Comparison of ENCODE assay signal across 15 cellular contexts in the genomic region with DNA sequence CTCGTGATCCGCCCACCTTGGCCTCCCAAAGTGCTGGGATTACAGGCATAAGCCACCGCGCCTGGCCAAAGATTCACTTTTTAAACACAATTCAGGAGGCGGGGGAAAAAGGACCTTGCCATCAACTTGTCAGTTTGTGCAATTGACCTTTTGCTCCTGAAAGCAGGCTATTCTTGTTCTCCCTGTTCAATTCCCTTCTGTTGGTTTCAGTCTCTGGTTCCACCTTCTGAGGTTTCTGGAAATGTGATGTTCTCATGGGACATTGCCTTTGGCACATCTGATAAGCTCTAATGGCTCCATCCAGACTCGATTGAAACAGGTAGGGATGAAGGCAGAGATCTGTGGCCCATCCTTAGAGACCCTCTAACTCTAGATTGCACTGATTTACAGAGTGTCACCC. TPM values are rescaled to one million over a fixed set of nuclear protein-coding genes. Genes with fewer than 3 reads are reported as not detected.
DNase-seq lines count a peak whose midpoint lies in the region; ATAC-seq and TF ChIP-seq lines count a peak whose summit lies in the region.
"Had no signal": no experiment of that assay in that cellular context is flagged by ENCODE, and none has a peak within 500 bp of the region (broad histone marks: within the 10 kb centered on the region; RNA-seq: fewer than 3 reads in every experiment).

No MANE protein-coding gene starts in this region.

- no peak overlapping the region for H2AFZ ChIP-seq in IMR-90 (replicated peaks; ENCODE audit: low read length, poor library complexity)

- ATAC-seq in IMR-90 (ENCODE audit: low read depth) (no peak), left lobe of liver (peak; percentile 39), T-helper 17 cell (no peak), GM21576 (IDR thresholded peaks at IDR 0.05; ENCODE audit: unreplicated experiment) (no peak)

- H3K27me3 ChIP-seq in Caco-2 (replicated peaks; ENCODE audit: control insufficient read depth, insufficient read depth, low read length) (no peaks in the 10 kb centered on the region), IMR-90 (ENCODE audit: control insufficient read depth, insufficient read depth, low read length) (no peaks in the 10 kb centered on the region)

- H3K4me3 ChIP-seq in Caco-2 (ENCODE audit: low read depth, low read length) (no peak overlapping the region), IMR-90 (ENCODE audit: insufficient read depth, low read depth, low read length) (no peak overlapping the region)

- POLR2A ChIA-PET in Caco-2 (lab: Charles Lee) = no interaction called here
- POLR2A ChIA-PET in IMR-90 (lab: Charles Lee; ENCODE audit: unreplicated experiment) = no interaction called here

- H3K4me2 ChIP-seq in IMR-90 (ENCODE audit: low read depth, low read length) = no peak overlapping the region

- H3K9ac ChIP-seq in IMR-90 (ENCODE audit: low read depth, low read length) = no peak overlapping the region

- peak overlapping the region; percentile 98 for H3K4ac ChIP-seq in IMR-90 (ENCODE audit: low read depth, low read length)

- H3K36me3 ChIP-seq in Caco-2 (ENCODE audit: control insufficient read depth, insufficient read depth, low read length) = no peaks in the 10 kb centered on the region
- H3K36me3 ChIP-seq in IMR-90 (ENCODE audit: control insufficient read depth, insufficient read depth, low read length) = no peaks in the 10 kb centered on the region

- peak overlapping the region; percentile 99 for H4K91ac ChIP-seq in IMR-90 (ENCODE audit: insufficient read depth, low read depth, low read length)

- no TSS peak for BruUV-seq in Caco-2 (replicated peaks; lab: Mats Ljungman, UMichigan)
- BruUV-seq in IMR-90 (replicated peaks; lab: Mats Ljungman, UMichigan) = no TSS peak

- H3K4me1 Mint-ChIP-seq in Caco-2 (ENCODE audit: low read depth, unreplicated experiment) (peaks cover 11% of the 10 kb centered on the region), endothelial cell (ENCODE audit: unreplicated experiment) (peaks cover 34% of the 10 kb centered on the region), chondrocyte (ENCODE audit: low read depth) (peaks cover 12% of the 10 kb centered on the region), T-helper 17 cell (no peaks in the 10 kb centered on the region)

- TF ChIP-seq RAD21 in IMR-90 (IDR thresholded peaks at IDR 0.05; ENCODE audit: low read length) = no peak

- H2BK15ac ChIP-seq in IMR-90 (ENCODE audit: low read depth, low read length) = peak overlapping the region; percentile 100; the same call in 2 of the 3 replicates

- no peak overlapping the region for H3K56ac ChIP-seq in IMR-90 (ENCODE audit: extremely low read depth, insufficient read depth, low read length)

- CTCF ChIA-PET in Caco-2 (lab: Charles Lee) (interaction anchor here (0.9 to 1.0 kb wide), 2 partner anchors 98 to 141 kb away, joined by 3 read pairs; a partner anchor contains a TSS), IMR-90 (lab: Yijun Ruan, JAX) (no interaction called here)

- peak overlapping the region in 1 of 2 experiments; percentile 92; a peak in 2 of 4 replicates for H4K8ac ChIP-seq in IMR-90 (ENCODE audit: low read depth in 2 of 2, low read length in 2 of 2)

- in situ Hi-C loops in IMR-90 (cut with MboI; ENCODE audit: low sequenced_read_pairs) = loop anchor here (5.0 kb wide), 1 partner anchor 100 kb away; no protein-coding TSS in a partner anchor

- H3K79me1 ChIP-seq in IMR-90 (ENCODE audit: low read depth in 1 of 2, low read length in 2 of 2) = peaks cover 0 to 2% of the 10 kb centered on the region in 2 experiments; a peak in 1 of 4 replicates

- H3K9me3 ChIP-seq in Caco-2 = no peaks in the 10 kb centered on the region
- H3K9me3 ChIP-seq in IMR-90 (ENCODE audit: control insufficient read depth, insufficient read depth, low read length) = no peaks in the 10 kb centered on the region
- H3K9me3 ChIP-seq in T-helper 17 cell (ENCODE audit: control insufficient read depth, low read length, poor library complexity, severe bottlenecking) = no peaks in the 10 kb centered on the region

- TF ChIP-seq CTCF in Caco-2 (IDR thresholded peaks at IDR 0.05; ENCODE audit: insufficient read depth in 1 of 2, low read depth in 1 of 2, low read length in 1 of 2, severe bottlenecking in 1 of 2, unreplicated experiment in 1 of 2) (no peak), IMR-90 (conservative IDR thresholded peaks at IDR 0.05; ENCODE audit: low read depth, low read length) (no peak), endothelial cell (IDR thresholded peaks at IDR 0.05; ENCODE audit: unreplicated experiment) (no peak), chondrocyte (IDR thresholded peaks at IDR 0.05) (no peak)

- H3K27ac Mint-ChIP-seq in Caco-2 (ENCODE audit: unreplicated experiment) = peak overlapping the region; percentile 42
- H3K27ac Mint-ChIP-seq in endothelial cell (ENCODE audit: unreplicated experiment) = peak overlapping the region; percentile 9
- H3K27ac Mint-ChIP-seq in chondrocyte (ENCODE audit: unreplicated experiment) = no peak overlapping the region
- H3K27ac Mint-ChIP-seq in T-helper 17 cell = no peak overlapping the region

- no peak overlapping the region for H4K5ac ChIP-seq in IMR-90 (ENCODE audit: low read depth, low read length)

- intact Hi-C loops in Caco-2 (cut with micrococcal nuclease; ENCODE audit: unreplicated experiment) = loop anchor here (2.0 kb wide), 2 partner anchors 17 to 43 kb away; a partner anchor contains a TSS
- intact Hi-C loops in IMR-90 (cut with micrococcal nuclease) = no loop called here

- H2BK120ac ChIP-seq in IMR-90 (ENCODE audit: low read depth, low read length) = peak overlapping the region; percentile 98

- H3K14ac ChIP-seq in IMR-90 (replicated peaks; ENCODE audit: low read depth, low read length) = peak overlapping the region; percentile 98

- H3K23ac ChIP-seq in IMR-90 (ENCODE audit: low read depth, low read length) = peak overlapping the region; percentile 73

- no peak overlapping the region for H2BK5ac ChIP-seq in IMR-90 (ENCODE audit: low read depth, low read length, poor library complexity, severe bottlenecking)

- DNase-seq in Caco-2 (peak in 1 of 2 experiments; percentile 57), IMR-90 (no peak), endothelial cell (ENCODE audit: low spot score) (no peak), left lobe of liver (ENCODE audit: low spot score) (no peak), chondrocyte (ENCODE audit: low spot score) (no peak), T-helper 17 cell (no peak), COR-L47 (lab: John Stamatoyannopoulos, UW) (no peak)
- DNase-seq: GF-D8, KG1, MV-4-11, NCI-H1694 treated with DMSO at 0.1 percent for 48 hours, NCI-H510A, NCI-H774 had no signal

- H3K9me3 Mint-ChIP-seq in Caco-2 (ENCODE audit: unreplicated experiment) (no peaks in the 10 kb centered on the region), endothelial cell (ENCODE audit: unreplicated experiment) (no peaks in the 10 kb centered on the region), chondrocyte (ENCODE audit: low read depth) (no peaks in the 10 kb centered on the region)

- H2BK20ac ChIP-seq in IMR-90 (ENCODE audit: low read depth, low read length) = peak overlapping the region; percentile 98

- no peaks in the 10 kb centered on the region for H4K20me1 ChIP-seq in IMR-90 (ENCODE audit: insufficient read depth, low read length)

- 100% methylated on average over 3 of the region's 6 CpGs; no CpG with 5 or more reads in 1 of the 2 experiments for WGBS in IMR-90 (ENCODE audit: extremely low coverage in 2 of 2, insufficient read length in 1 of 2), 2 experiments

- peak overlapping the region; percentile 95 for H2AK5ac ChIP-seq in IMR-90 (ENCODE audit: low read depth, low read length)

- H3K4me3 Mint-ChIP-seq in Caco-2 (ENCODE audit: unreplicated experiment) (no peak overlapping the region), endothelial cell (ENCODE audit: unreplicated experiment) (no peak overlapping the region), chondrocyte (ENCODE audit: unreplicated experiment) (no peak overlapping the region), T-helper 17 cell (no peak overlapping the region)

- no peak for TF ChIP-seq POLR2A in IMR-90 (IDR thresholded peaks at IDR 0.05; ENCODE audit: low read depth, low read length)

- peaks cover 10% of the 10 kb centered on the region for H3K4me1 ChIP-seq in Caco-2
- H3K4me1 ChIP-seq in IMR-90 (ENCODE audit: control insufficient read depth, insufficient read depth, low read length) = peaks cover 22% of the 10 kb centered on the region

- H3K27me3 Mint-ChIP-seq in Caco-2 (ENCODE audit: insufficient read depth, unreplicated experiment) = no peaks in the 10 kb centered on the region
- H3K27me3 Mint-ChIP-seq in endothelial cell (ENCODE audit: unreplicated experiment) = peaks cover 3% of the 10 kb centered on the region
- no peaks in the 10 kb centered on the region for H3K27me3 Mint-ChIP-seq in chondrocyte (ENCODE audit: low read depth)
- peaks cover 63% of the 10 kb centered on the region for H3K27me3 Mint-ChIP-seq in T-helper 17 cell

- H3K9me1 ChIP-seq in IMR-90 (ENCODE audit: insufficient read depth, low read length) = peaks cover 19% of the 10 kb centered on the region

- H3K36me3 Mint-ChIP-seq in Caco-2 (ENCODE audit: insufficient read depth, unreplicated experiment) (no peaks in the 10 kb centered on the region), endothelial cell (ENCODE audit: low read depth, unreplicated experiment) (no peaks in the 10 kb centered on the region), chondrocyte (ENCODE audit: low read depth) (no peaks in the 10 kb centered on the region), T-helper 17 cell (ENCODE audit: low read depth) (peaks cover under 1% of the 10 kb centered on the region)

- H3K18ac ChIP-seq in IMR-90 (ENCODE audit: low read depth, low read length) = no peak overlapping the region; the same call in 1 of the 2 replicates

- H3K27ac ChIP-seq in IMR-90 (ENCODE audit: insufficient read depth, low read length) = no peak overlapping the region
- H3K27ac ChIP-seq: C4-2B had no signal

- dilution Hi-C loops in IMR-90 (cut with HindIII; ENCODE audit: low sequenced_read_pairs, unreplicated experiment) = no loop called here

- H2AK9ac ChIP-seq in IMR-90 (replicated peaks; ENCODE audit: low read depth, low read length, poor library complexity) = peak overlapping the region; percentile 89

RNA-seq across cellular contexts. Expression of a gene that starts 17.9 kb away (rescaled TPM):
- total RNA-seq in Caco-2 (2022) = 69.1 and 76.2 TPM in 2 replicates
- 13.9 and 16.0 TPM in 2 replicates for total RNA-seq in IMR-90 (2012; rRNA removed)
- polyA plus RNA-seq in IMR-90 (2012; rRNA removed) = 19.0 and 22.2 TPM in 2 replicates
- polyA plus RNA-seq in IMR-90 (2012; cell fraction: cytosol; rRNA removed) = 10.9 and 15.5 TPM in 2 replicates
- 11.3 and 20.4 TPM in 2 replicates for polyA plus RNA-seq in IMR-90 (2012; cell fraction: nucleus; rRNA removed; ENCODE audit: low replicate concordance)
- 42.1 TPM for total RNA-seq in endothelial cell (ENCODE audit: unreplicated experiment)
- total RNA-seq in left lobe of liver = 25.0 TPM
- 4.0 to 7.0 TPM (median 6.5 TPM) in 3 replicates for total RNA-seq in chondrocyte
- 1 to 10 TPM; 8.3 to 9.3 TPM for total RNA-seq in T-helper 17 cell

RNA-seq across cellular contexts. Expression of a gene that starts 23.0 kb away (rescaled TPM):
- 2.1 and 2.9 TPM in 2 replicates for total RNA-seq in Caco-2 (2022)
- total RNA-seq in IMR-90 (2012; rRNA removed) = 0.56 and 0.72 TPM in 2 replicates
- polyA plus RNA-seq in IMR-90 (2012; rRNA removed) = 0.65 and 1.4 TPM in 2 replicates
- 0.48 and 1.5 TPM in 2 replicates for polyA plus RNA-seq in IMR-90 (2012; cell fraction: cytosol; rRNA removed)
- 0.64 and 1.3 TPM in 2 replicates for polyA plus RNA-seq in IMR-90 (2012; cell fraction: nucleus; rRNA removed; ENCODE audit: low replicate concordance)
- 15.1 TPM for total RNA-seq in endothelial cell (ENCODE audit: unreplicated experiment)
- total RNA-seq in left lobe of liver = 0.96 TPM
- total RNA-seq in chondrocyte = 1.6 to 5.9 TPM (median 5.6 TPM) in 3 replicates
- under 1 TPM; 0.12 to 0.21 TPM for total RNA-seq in T-helper 17 cell

Comparison
In these comparisons a context has a peak if more than half of its experiments do, and no peak if none do; other contexts are left out.
1. H3K27ac Mint-ChIP-seq: peak in Caco-2 (single experiment) and endothelial cell (single experiment); none in chondrocyte (single experiment) and T-helper 17 cell (single experiment).